Comparison of ENCODE assay signal across 11 cellular contexts in genomic region chr16:67548265-67549126, GRCh38. TPM values are rescaled to one million over a fixed set of nuclear protein-coding genes. Genes with fewer than 3 reads are reported as not detected.
DNase-seq lines count a peak whose midpoint lies in the region; ATAC-seq, FAIRE-seq and TF ChIP-seq lines count a peak whose summit lies in the region.
"Had no signal": no experiment of that assay in that cellular context is flagged by ENCODE, and none has a peak within 500 bp of the region (broad histone marks: within the 10 kb centered on the region; RNA-seq: fewer than 3 reads in every experiment).

No MANE protein-coding gene starts in this region.

- peak overlapping the region; percentile 88 for H3K27ac Mint-ChIP-seq in T-helper 2 cell treated with Interferon-gamma antibody and Interleukin-4, amounts not matched to agents 5 μg/mL and 100 μg/mL, for 36 hours

- H3K36me3 Mint-ChIP-seq in T-helper 2 cell treated with Interferon-gamma antibody and Interleukin-4, amounts not matched to agents 5 μg/mL and 100 μg/mL, for 36 hours (ENCODE audit: low read depth) = no peaks in the 10 kb centered on the region

- no peaks in the 10 kb centered on the region for H3K79me2 ChIP-seq in GM12878 (ENCODE audit: control insufficient read depth, insufficient read depth, low read length)

- ATAC-seq in GM12878 = peak; percentile 55
- no peak for ATAC-seq in GM19395 (IDR thresholded peaks at IDR 0.05; ENCODE audit: unreplicated experiment)

- POLR2A ChIA-PET in GM12878 (lab: Charles Lee) = interaction anchor here (1.5 to 2.6 kb wide), 5 partner anchors 11 to 111 kb away, joined by 8 to 17 read pairs (median 10); partner anchors contain the start of genes ACD and CARMIL2

- no peak overlapping the region for H3K4me3 Mint-ChIP-seq in T-helper 2 cell treated with Interferon-gamma antibody and Interleukin-4, amounts not matched to agents 5 μg/mL and 100 μg/mL, for 36 hours

- H3K27ac ChIP-seq in HL-60 (replicated peaks) (peak overlapping the region; percentile 72), GM12878 (ENCODE audit: control insufficient read depth, insufficient read depth) (peak overlapping the region; percentile 87), spleen (peak overlapping the region; percentile 48 to 96 (median 81))
- H3K27ac ChIP-seq: WERI-Rb-1 had no signal

- intact Hi-C loops in GM12878 (cut with micrococcal nuclease; ENCODE audit: unreplicated experiment) (no loop called here), spleen (cut with DNase I; ENCODE audit: low total_unique reads) (loop anchor here (5.0 kb wide), 1 partner anchor 94 kb away; no protein-coding TSS in a partner anchor)

- no peaks in the 10 kb centered on the region for H3K9me3 Mint-ChIP-seq in T-helper 2 cell treated with Interferon-gamma antibody and Interleukin-4, amounts not matched to agents 5 μg/mL and 100 μg/mL, for 36 hours

- RAD21 ChIA-PET in GM12878 (lab: Charles Lee; ENCODE audit: unreplicated experiment) = interaction anchor here (1.0 to 5.8 kb wide), 11 partner anchors 8 to 268 kb away, joined by 3 to 102 read pairs (median 8); partner anchors contain the start of genes ACD, C16orf86, CARMIL2 and CTCF

- H3K4me2 ChIP-seq in GM12878 (ENCODE audit: control insufficient read depth, insufficient read depth) = peak overlapping the region; percentile 82

- SMC1A ChIA-PET in GM12878 (lab: Charles Lee; ENCODE audit: uncharacterized antibody, unreplicated experiment) = interaction anchor here (0.6 to 6.2 kb wide), 8 partner anchors 14 to 119 kb away, joined by 3 to 86 read pairs (median 6); partner anchors contain the start of genes C16orf86, CARMIL2, CTCF and ENKD1

- H3K9me3 ChIP-seq in GM12878 (replicated peaks; ENCODE audit: control insufficient read depth, insufficient read depth, low read length) (no peaks in the 10 kb centered on the region), spleen (no peaks in the 10 kb centered on the region)

- no peaks in the 10 kb centered on the region for H3K27me3 ChIP-seq in HL-60 (ENCODE audit: insufficient read depth, poor library complexity, severe bottlenecking)
- no peaks in the 10 kb centered on the region for H3K27me3 ChIP-seq in GM12878 (replicated peaks in 1 of 2; ENCODE audit: control insufficient read depth in 2 of 2, insufficient read depth in 2 of 2, low read length in 1 of 2)
- H3K27me3 ChIP-seq in spleen (replicated peaks in 1 of 7) = no peaks in the 10 kb centered on the region

- TF ChIP-seq EP300 in GM12878 (IDR thresholded peaks at IDR 0.05; ENCODE audit: borderline replicate concordance in 1 of 2, control insufficient read depth in 1 of 2, low read depth in 2 of 2, low read length in 2 of 2) = no peak

- peak overlapping the region; percentile 31; the same call in 1 of the 2 replicates for H3K9ac ChIP-seq in GM12878 (ENCODE audit: control insufficient read depth, insufficient read depth, low read length)

- H2AFZ ChIP-seq in GM12878 (ENCODE audit: control insufficient read depth, low read depth, low read length) = no peak overlapping the region

- no TSS peak for BruUV-seq in GM12878 (replicated peaks; lab: Mats Ljungman, UMichigan)

- WGBS in GM12878 (ENCODE audit: insufficient coverage, insufficient replicate concordance, low lambda C conversion rate, missing lambda C conversion rate) = 58% methylated on average over 4 of the region's 4 CpGs
- WGBS in spleen, 5 donors = 72 to 80% (median 74%) methylated on average over 4 of the region's 4 CpGs

- H3K36me3 ChIP-seq in GM12878 (ENCODE audit: control insufficient read depth in 2 of 2, insufficient read depth in 2 of 2, low read length in 1 of 2) (peaks cover 4 to 7% of the 10 kb centered on the region in 2 experiments; a peak in 3 of 4 replicates), spleen (peaks cover 0 to 73% (median 30%) of the 10 kb centered on the region in 6 donors)

- TF ChIP-seq RAD21 in GM12878 (IDR thresholded peaks at IDR 0.05; ENCODE audit: insufficient read depth, low read depth, low read length) = no peak

- TF ChIP-seq CTCF in HL-60 (IDR thresholded peaks at IDR 0.05; ENCODE audit: insufficient read depth, low read length) (no peak), GM12878 (IDR thresholded peaks at IDR 0.05 in 2 of 3, conservative IDR thresholded peaks at IDR 0.05 in 1 of 3; ENCODE audit: control insufficient read depth in 2 of 3, extremely low read depth in 1 of 3, insufficient read depth in 1 of 3, low read depth in 3 of 3, low read length in 3 of 3) (no peak), spleen (IDR thresholded peaks at IDR 0.05 in 8 of 11, conservative IDR thresholded peaks at IDR 0.05 in 3 of 11) (no peak)

- no peak for DNase-seq in T-helper 2 cell treated with Interferon-gamma antibody and Interleukin-4, amounts not matched to agents 5 μg/mL and 100 μg/mL, for 36 hours (ENCODE audit: low spot score)
- DNase-seq in T-helper 2 cell (no peak), HL-60 (ENCODE audit: low read depth in 1 of 2, low spot score in 1 of 2) (peak; percentile 59 to 67), GM12878 (ENCODE audit: low read depth, low spot score) (no peak), spleen (peak; percentile 70), NCI-H187 (lab: John Stamatoyannopoulos, UW) (no peak)
- no peak for DNase-seq in stimulated activated CD4-positive, alpha-beta T cell treated with anti-CD3 and anti-CD28 coated beads, Interleukin-4, amount 100 ng/mL, for 4 hours
- DNase-seq: WERI-Rb-1 had no signal

- no peak for FAIRE-seq in GM12878 (lab: Jason Lieb, UNC)
- FAIRE-seq: A204.1 had no signal

- H3K4me1 ChIP-seq in GM12878 (ENCODE audit: control insufficient read depth, insufficient read depth, low read length) (peaks cover 43% of the 10 kb centered on the region), spleen (peaks cover 56 to 100% (median 82%) of the 10 kb centered on the region in 6 donors)

- in situ Hi-C loops in GM12878 (cut with MboI) = loop anchor here (5.0 kb wide), 1 partner anchor 94 kb away; no protein-coding TSS in a partner anchor

- H3K27me3 Mint-ChIP-seq in T-helper 2 cell treated with Interferon-gamma antibody and Interleukin-4, amounts not matched to agents 5 μg/mL and 100 μg/mL, for 36 hours (ENCODE audit: low read depth) = no peaks in the 10 kb centered on the region

- H3K4me3 ChIP-seq in HL-60 (replicated peaks; ENCODE audit: insufficient read depth, low read length) (no peak overlapping the region), GM12878 (no peak overlapping the region), spleen (peak overlapping the region in 2 of 8 donors; percentile 26 to 50)
- H3K4me3 ChIP-seq: lung had no signal

- H4K20me1 ChIP-seq in GM12878 (ENCODE audit: control insufficient read depth, insufficient read depth) = no peaks in the 10 kb centered on the region

- CTCF ChIA-PET in GM12878 (lab: Yijun Ruan, JAX) = interaction anchor here (0.6 to 5.9 kb wide), 13 partner anchors 8 to 306 kb away, joined by 6 to 138 read pairs (median 16); partner anchors contain the start of genes C16orf86, CARMIL2, CTCF and ENKD1

- TF ChIP-seq POLR2A in GM12878 (IDR thresholded peaks at IDR 0.05; ENCODE audit: low read depth, low read length) (no peak), spleen (IDR thresholded peaks at IDR 0.05) (no peak)

- peaks cover 27% of the 10 kb centered on the region for H3K4me1 Mint-ChIP-seq in T-helper 2 cell treated with Interferon-gamma antibody and Interleukin-4, amounts not matched to agents 5 μg/mL and 100 μg/mL, for 36 hours (ENCODE audit: low read depth)

TF ChIP-seq in GM12878, 131 proteins besides CTCF, POLR2A, EP300 and RAD21 (continues in another document):
- no peak for TF ChIP-seq MEF2A (IDR thresholded peaks at IDR 0.05; ENCODE audit: insufficient read depth, low read depth, low read length)
- TF ChIP-seq BACH1 (IDR thresholded peaks at IDR 0.05; ENCODE audit: borderline replicate concordance) = no peak
- no peak for TF ChIP-seq PAX8 (IDR thresholded peaks at IDR 0.05)
- no peak for TF ChIP-seq ETV6 (conservative IDR thresholded peaks at IDR 0.05 in 1 of 2, IDR thresholded peaks at IDR 0.05 in 1 of 2; ENCODE audit: borderline replicate concordance in 1 of 2, low read depth in 1 of 2)

RNA-seq across cellular contexts. Expression of gene CTCF, which starts 13.8 kb away (rescaled TPM):
- total RNA-seq in GM12878 (2013; cell fraction: nucleolus; rRNA removed) = 33.8 and 38.5 TPM in 2 replicates
- total RNA-seq in GM12878 (2014; rRNA removed) (36.7 and 37.3 TPM in 2 replicates), GM12878 (2014; rRNA removed; fragmentation: Illumina TruSeq; extraction: Trizol) (43.8 and 47.9 TPM in 2 replicates), GM12878 (2021) (42.7 and 43.6 TPM in 2 replicates), spleen (10 to 100 TPM; 47.6 to 67.7 (median 50.8) TPM)
- polyA plus RNA-seq in GM12878 (2011; ENCODE audit: low read depth) = 20.5 TPM
- polyA plus RNA-seq in GM12878 (2011; rRNA removed) (36.1 and 40.1 TPM in 2 replicates), GM12878 (2014; fragmentation: Illumina TruSeq; extraction: Trizol) (52.8 and 55.0 TPM in 2 replicates), GM12878 (2014; fragmentation: Nextera tagmentation; extraction: Ambion mirVana) (10 to 100 TPM in 1 of 2 experiments, 1 to 10 TPM in 1; 9.1 to 18.3 TPM), GM12878 (2014; rRNA removed) (34.7 and 35.8 TPM in 2 replicates), GM12878 (2016; fragmentation: Nextera tagmentation; extraction: Ambion mirVana) (10 to 100 TPM; 47.5 to 51.6 TPM), spleen (10 to 100 TPM; 24.4 to 36.7 (median 25.6) TPM)
- 30.9 and 31.3 TPM in 2 replicates for polyA plus RNA-seq in GM12878 (2011; cell fraction: cytosol; rRNA removed)
- polyA plus RNA-seq in GM12878 (2011; cell fraction: nucleus; rRNA removed) = 20.5 and 25.6 TPM in 2 replicates
- polyA plus RNA-seq in GM12878 (2012) = 23.4 and 27.5 TPM in 2 replicates
- 47.4 and 57.4 TPM in 2 replicates for polyA minus RNA-seq in GM12878 (2011; rRNA and poly(A)+ RNA removed)
- polyA minus RNA-seq in GM12878 (2011; cell fraction: cytosol; rRNA and poly(A)+ RNA removed) = 18.8 and 22.7 TPM in 2 replicates
- polyA minus RNA-seq in GM12878 (2011; cell fraction: nucleus; rRNA and poly(A)+ RNA removed) = 10.6 and 22.3 TPM in 2 replicates

RNA-seq across cellular contexts. Expression of gene RIPOR1, which starts 19.9 kb away (rescaled TPM):
- total RNA-seq in GM12878 (2013; cell fraction: nucleolus; rRNA removed) = 30.2 and 35.1 TPM in 2 replicates
- total RNA-seq in GM12878 (2014; rRNA removed) (5.2 and 7.0 TPM in 2 replicates), GM12878 (2014; rRNA removed; fragmentation: Illumina TruSeq; extraction: Trizol) (2.6 and 2.8 TPM in 2 replicates), GM12878 (2021) (28.5 and 37.0 TPM in 2 replicates), spleen (100 to 1,000 TPM; 114 to 242 (median 188) TPM)
- 6.2 TPM for polyA plus RNA-seq in GM12878 (2011; ENCODE audit: low read depth)
- polyA plus RNA-seq in GM12878 (2011; rRNA removed) (1.2 and 2.0 TPM in 2 replicates), GM12878 (2014; fragmentation: Illumina TruSeq; extraction: Trizol) (7.0 and 7.9 TPM in 2 replicates), GM12878 (2014; fragmentation: Nextera tagmentation; extraction: Ambion mirVana) (under 1 TPM; 0.13 to 0.47 TPM), GM12878 (2014; rRNA removed) (10.5 and 11.6 TPM in 2 replicates), GM12878 (2016; fragmentation: Nextera tagmentation; extraction: Ambion mirVana) (10 to 100 TPM; 12.9 to 15.9 TPM), spleen (10 to 100 TPM; 29.9 to 84.7 (median 69.9) TPM)
- polyA plus RNA-seq in GM12878 (2011; cell fraction: cytosol; rRNA removed) = 1.1 and 1.9 TPM in 2 replicates
- polyA plus RNA-seq in GM12878 (2011; cell fraction: nucleus; rRNA removed) = 23.0 and 23.5 TPM in 2 replicates
- 21.5 and 24.4 TPM in 2 replicates for polyA plus RNA-seq in GM12878 (2012)
- 2.4 and 3.7 TPM in 2 replicates for polyA minus RNA-seq in GM12878 (2011; rRNA and poly(A)+ RNA removed)
- polyA minus RNA-seq in GM12878 (2011; cell fraction: cytosol; rRNA and poly(A)+ RNA removed) = 3.3 and 3.7 TPM in 2 replicates
- polyA minus RNA-seq in GM12878 (2011; cell fraction: nucleus; rRNA and poly(A)+ RNA removed) = 6.7 and 6.8 TPM in 2 replicates

Comparison
In these comparisons a context has a peak if more than half of its experiments do, and no peak if none do; other contexts are left out.
1. DNase-seq: peak in HL-60 (2 of 2) and spleen (single experiment); none in T-helper 2 cell treated with Interferon-gamma antibody and Interleukin-4, amounts not matched to agents 5 μg/mL and 100 μg/mL, for 36 hours (single experiment), T-helper 2 cell (0 of 5), GM12878 (single experiment), NCI-H187 (0 of 2) and stimulated activated CD4-positive, alpha-beta T cell treated with anti-CD3 and anti-CD28 coated beads, Interleukin-4, amount 100 ng/mL, for 4 hours (0 of 2).
2. Peak in every context shown above with its lines, with median percentiles within 50 percentile points of each other: H3K27ac ChIP-seq.